Comparison of ENCODE assay signal across 8 cellular contexts in the genomic region with DNA sequence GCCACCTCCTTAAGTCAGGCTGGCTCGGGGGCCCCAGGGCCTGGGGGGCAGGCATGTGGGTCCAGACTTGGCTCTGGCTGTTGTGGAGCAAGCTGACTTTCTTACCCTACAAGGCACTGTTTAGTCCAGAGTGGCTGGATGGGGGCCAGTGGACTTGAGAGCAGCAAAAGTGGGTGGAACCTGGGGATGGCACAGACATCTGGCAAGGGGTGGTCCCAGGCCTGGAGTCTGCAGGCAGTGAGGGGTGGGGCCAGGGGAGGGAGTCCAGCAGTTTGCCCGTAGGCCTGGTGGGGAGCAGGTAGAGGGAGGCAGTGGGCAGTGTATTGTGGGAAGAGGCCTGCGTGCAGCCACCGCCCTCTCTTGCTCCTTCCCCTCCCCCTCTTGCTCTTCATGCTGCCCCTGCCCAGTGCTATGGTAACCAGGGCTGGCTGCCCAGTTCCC. TPM values are rescaled to one million over a fixed set of nuclear protein-coding genes. Genes with fewer than 3 reads are reported as not detected.
DNase-seq lines count a peak whose midpoint lies in the region; ATAC-seq and TF ChIP-seq lines count a peak whose summit lies in the region.

No MANE protein-coding gene starts in this region.

- H3K4me2 ChIP-seq in HCT116 (ENCODE audit: low read length) = peak overlapping the region; percentile 70

- peaks cover 13% of the 10 kb centered on the region for H3K4me1 Mint-ChIP-seq in WTC11

- 0 out of 4 replicates have a peak, but pooled peaks cover 0 to 4% of the 10 kb centered on the region in 2 experiments for H3K36me3 ChIP-seq in HCT116 (ENCODE audit: control insufficient read depth in 1 of 2, insufficient read depth in 2 of 2, low read length in 2 of 2)
- peaks cover 5% of the 10 kb centered on the region for H3K36me3 ChIP-seq in right atrium auricular region
- H3K36me3 ChIP-seq in suprapubic skin = no peaks in the 10 kb centered on the region

- no peaks in the 10 kb centered on the region for H3K36me3 Mint-ChIP-seq in WTC11

- H3K4me3 Mint-ChIP-seq in WTC11 = no peak overlapping the region

- no peaks in the 10 kb centered on the region; the same call in 1 of the 2 replicates for H3K79me2 ChIP-seq in HCT116 (ENCODE audit: insufficient read depth, low read length)

- no peaks in the 10 kb centered on the region for H3K9me3 Mint-ChIP-seq in WTC11

- H3K9me3 ChIP-seq in HCT116 (ENCODE audit: control insufficient read depth in 1 of 2, insufficient read depth in 1 of 2, low read depth in 1 of 2, low read length in 2 of 2) = no peaks in the 10 kb centered on the region
- no peaks in the 10 kb centered on the region for H3K9me3 ChIP-seq in right atrium auricular region
- no peaks in the 10 kb centered on the region for H3K9me3 ChIP-seq in suprapubic skin

- no TSS peak for BruUV-seq in HCT116 (replicated peaks; lab: Mats Ljungman, UMichigan)

- H3K27me3 ChIP-seq in HCT116 (ENCODE audit: insufficient read depth, low read length) (no peaks in the 10 kb centered on the region), right atrium auricular region (no peaks in the 10 kb centered on the region), suprapubic skin (peaks cover 30% of the 10 kb centered on the region)

- intact Hi-C loops in HCT116 (cut with micrococcal nuclease) = no loop called here

- H3K27ac ChIP-seq in HCT116 (ENCODE audit: low read depth, low read length) = peak overlapping the region; percentile 75
- H3K27ac ChIP-seq in right atrium auricular region = peak overlapping the region; percentile 89 to 96
- peak overlapping the region; percentile 62 for H3K27ac ChIP-seq in suprapubic skin

- DNase-seq in HCT116 (ENCODE audit: low read depth, low spot score) (no peak), WTC11 (ENCODE audit: low spot score) (no peak), right atrium auricular region (ENCODE audit: low spot score) (peak; percentile 83), suprapubic skin (ENCODE audit: low spot score in 2 of 2) (no peak), cerebellar cortex (ENCODE audit: low spot score) (no peak), NCI-H748 treated with DMSO at 0.1 percent for 48 hours (lab: John Stamatoyannopoulos, UW) (no peak), foreskin melanocyte (no peak)

- CTCF ChIA-PET in HCT116 (lab: Charles Lee) (interaction anchor here (1.0 to 2.8 kb wide), 5 partner anchors 9 to 76 kb away, joined by 3 to 17 read pairs (median 6); partner anchors contain the start of gene SPEG), WTC11 (lab: Charles Lee) (interaction anchor here (0.6 to 2.6 kb wide), 11 partner anchors 11 to 84 kb away, joined by 3 to 7 read pairs (median 3); no protein-coding TSS in a partner anchor)

- no peaks in the 10 kb centered on the region; the same call in 1 of the 2 replicates for H3K27me3 Mint-ChIP-seq in WTC11 (ENCODE audit: low read depth)

- H3K9me2 ChIP-seq in HCT116 (ENCODE audit: insufficient read depth) = no peaks in the 10 kb centered on the region

- no peak for TF ChIP-seq EP300 in suprapubic skin (IDR thresholded peaks at IDR 0.05)

- TF ChIP-seq POLR2A in HCT116 (IDR thresholded peaks at IDR 0.05; ENCODE audit: borderline replicate concordance, extremely low read depth, insufficient read depth, insufficient read length) = no peak
- TF ChIP-seq POLR2A in suprapubic skin (IDR thresholded peaks at IDR 0.05) = no peak

- no peaks in the 10 kb centered on the region for H4K20me1 ChIP-seq in HCT116 (ENCODE audit: insufficient read depth)

- no peak for TF ChIP-seq CTCF in HCT116 (IDR thresholded peaks at IDR 0.05 in 2 of 3, conservative IDR thresholded peaks at IDR 0.05 in 1 of 3; ENCODE audit: borderline replicate concordance in 1 of 3, insufficient read depth in 1 of 3, low read depth in 2 of 3, low read length in 2 of 3)
- no peak for TF ChIP-seq CTCF in WTC11 (IDR thresholded peaks at IDR 0.05)
- no peak for TF ChIP-seq CTCF in right atrium auricular region (IDR thresholded peaks at IDR 0.05)
- no peak for TF ChIP-seq CTCF in suprapubic skin (IDR thresholded peaks at IDR 0.05)

- 32% methylated on average over 4 of the region's 4 CpGs for WGBS in suprapubic skin

- H3K4me3 ChIP-seq in HCT116 (replicated peaks in 1 of 2; ENCODE audit: low read depth in 1 of 2, low read length in 2 of 2) (peak overlapping the region in 1 of 2 experiments; percentile 17; a peak in 1 of 4 replicates), right atrium auricular region (no peak overlapping the region), suprapubic skin (no peak overlapping the region)

- peak; percentile 31 for ATAC-seq in HCT116
- peak; percentile 16; the same call in 1 of the 2 replicates for ATAC-seq in WTC11
- ATAC-seq in GM21367 (IDR thresholded peaks at IDR 0.05; ENCODE audit: unreplicated experiment) = no peak

- peaks cover 26 to 61% of the 10 kb centered on the region in 2 experiments for H3K4me1 ChIP-seq in HCT116 (ENCODE audit: control insufficient read depth in 1 of 2, insufficient read depth in 2 of 2, low read length in 2 of 2)
- peaks cover 0 to 47% of the 10 kb centered on the region in 2 donors for H3K4me1 ChIP-seq in right atrium auricular region
- H3K4me1 ChIP-seq in suprapubic skin = peaks cover 20% of the 10 kb centered on the region

- POLR2A ChIA-PET in HCT116 (lab: Charles Lee) = interaction anchor here (1.2 to 1.6 kb wide), 3 partner anchors 9 to 45 kb away, joined by 3 to 15 read pairs (median 5); partner anchors contain the start of gene GMPPA
- POLR2A ChIA-PET in WTC11 (lab: Charles Lee) = interaction anchor here (1.1 kb wide), 2 partner anchors 65 to 66 kb away, joined by 3 read pairs; partner anchors contain the start of gene DNPEP

- TF ChIP-seq RAD21 in HCT116 (IDR thresholded peaks at IDR 0.05; ENCODE audit: low read depth) = no peak

- RAD21 ChIA-PET in HCT116 (lab: Charles Lee; ENCODE audit: low non-redundant PET in 1 of 2, low total read pairs in 2 of 2, uncharacterized antibody in 2 of 2, unreplicated experiment in 2 of 2) = no interaction called here

- no peak overlapping the region for H3K27ac Mint-ChIP-seq in WTC11

- peak overlapping the region; percentile 49 for H3K9ac ChIP-seq in HCT116 (ENCODE audit: low read length)

- no peak overlapping the region for H2AFZ ChIP-seq in HCT116 (ENCODE audit: low read depth, low read length, poor library complexity, severe bottlenecking)

TF ChIP-seq in HCT116, 20 proteins besides CTCF, POLR2A, EP300 and RAD21 (continues in another document):
- no peak for TF ChIP-seq CEBPB (IDR thresholded peaks at IDR 0.05; ENCODE audit: low read depth)
- no peak for TF ChIP-seq CBX3 (IDR thresholded peaks at IDR 0.05; ENCODE audit: low read depth)
- TF ChIP-seq, protein P1, sequence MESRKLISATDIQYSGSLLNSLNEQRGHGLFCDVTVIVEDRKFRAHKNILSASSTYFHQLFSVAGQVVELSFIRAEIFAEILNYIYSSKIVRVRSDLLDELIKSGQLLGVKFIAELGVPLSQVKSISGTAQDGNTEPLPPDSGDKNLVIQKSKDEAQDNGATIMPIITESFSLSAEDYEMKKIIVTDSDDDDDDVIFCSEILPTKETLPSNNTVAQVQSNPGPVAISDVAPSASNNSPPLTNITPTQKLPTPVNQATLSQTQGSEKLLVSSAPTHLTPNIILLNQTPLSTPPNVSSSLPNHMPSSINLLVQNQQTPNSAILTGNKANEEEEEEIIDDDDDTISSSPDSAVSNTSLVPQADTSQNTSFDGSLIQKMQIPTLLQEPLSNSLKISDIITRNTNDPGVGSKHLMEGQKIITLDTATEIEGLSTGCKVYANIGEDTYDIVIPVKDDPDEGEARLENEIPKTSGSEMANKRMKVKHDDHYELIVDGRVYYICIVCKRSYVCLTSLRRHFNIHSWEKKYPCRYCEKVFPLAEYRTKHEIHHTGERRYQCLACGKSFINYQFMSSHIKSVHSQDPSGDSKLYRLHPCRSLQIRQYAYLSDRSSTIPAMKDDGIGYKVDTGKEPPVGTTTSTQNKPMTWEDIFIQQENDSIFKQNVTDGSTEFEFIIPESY (IDR thresholded peaks at IDR 0.05; ENCODE audit: extremely low read depth, insufficient replicate concordance, low read length) = no peak
- TF ChIP-seq EGR1 (IDR thresholded peaks at IDR 0.05; ENCODE audit: low read depth) = no peak
- TF ChIP-seq YY1 (IDR thresholded peaks at IDR 0.05; ENCODE audit: extremely low read depth, insufficient replicate concordance, low read depth, low read length) = no peak
- TF ChIP-seq EZH2 (IDR thresholded peaks at IDR 0.05) = no peak

TF ChIP-seq in WTC11, 78 proteins besides CTCF, POLR2A, EP300 and RAD21 (continues in another document):
- TF ChIP-seq GTF2I (CRISPR knock-in tag; conservative IDR thresholded peaks at IDR 0.05) (no peak), E2F4 (CRISPR knock-in tag; IDR thresholded peaks at IDR 0.05; ENCODE audit: borderline replicate concordance, low read depth) (no peak)

RNA-seq across cellular contexts. Expression of gene SPEG, which starts 19.1 kb away (rescaled TPM):
- 56.6 TPM for total RNA-seq in HCT116 (2021; ENCODE audit: unreplicated experiment)
- polyA plus RNA-seq in HCT116 (2012) = 52.7 and 53.2 TPM in 2 replicates
- 55.3 to 62.7 TPM (median 57.8 TPM) in 3 replicates for total RNA-seq in WTC11 (2021)
- 10 to 100 TPM; 82.2 to 90.8 TPM for total RNA-seq in right atrium auricular region
- 10 to 100 TPM in 1 of 4 donors, 1 to 10 TPM in 3; 6.5 to 17.2 (median 6.7) TPM for total RNA-seq in suprapubic skin

RNA-seq across cellular contexts. Expression of gene DES, which starts 35.5 kb away (rescaled TPM):
- 4.2 TPM for total RNA-seq in HCT116 (2021; ENCODE audit: unreplicated experiment)
- 5.4 and 7.3 TPM in 2 replicates for polyA plus RNA-seq in HCT116 (2012)
- total RNA-seq in WTC11 (2021) = 1.6 to 3.5 TPM (median 2.8 TPM) in 3 replicates
- total RNA-seq in right atrium auricular region = over 10,000 TPM; 12,280 to 13,654 TPM
- 100 to 1,000 TPM in 1 of 4 donors, 10 to 100 TPM in 3; 11.4 to 100 (median 35.6) TPM for total RNA-seq in suprapubic skin

RNA-seq across cellular contexts. Expression of gene GMPPA, which starts 45.0 kb away (rescaled TPM):
- total RNA-seq in HCT116 (2021; ENCODE audit: unreplicated experiment) (71.8 TPM), WTC11 (2021) (44.2 to 51.9 TPM (median 49.5 TPM) in 3 replicates), right atrium auricular region (10 to 100 TPM; 21.6 to 23.3 TPM), suprapubic skin (10 to 100 TPM; 18.3 to 31.3 (median 22.3) TPM)
- polyA plus RNA-seq in HCT116 (2012) = 78.5 and 89.8 TPM in 2 replicates

Comparison
In these comparisons a context has a peak if more than half of its experiments do, and no peak if none do; other contexts are left out.
1. RNA of gene DES, which starts 35.5 kb away (total RNA-seq): 12,280 to 13,654 TPM in right atrium auricular region; 11.4 to 100 TPM in suprapubic skin, 4.2 TPM in HCT116 (single experiment) and 1.6 to 3.5 TPM in WTC11; every median in the first group is over 100 times any median in the second.
2. Peak in every context shown above with its lines, with median percentiles within 50 percentile points of each other: H3K27ac ChIP-seq.